In genomic region chr22:19679476-19680099, GRCh38 we compare ENCODE assay signal across 8 cellular contexts. TPM values are rescaled to one million over a fixed set of nuclear protein-coding genes. Genes with fewer than 3 reads are reported as not detected.
A peak's percentile ranks its signal among the peaks of the same experiment; 100 is the strongest.
DNase-seq lines count a peak whose midpoint lies in the region; ATAC-seq and TF ChIP-seq lines count a peak whose summit lies in the region.

No MANE protein-coding gene starts in this region.

- dilution Hi-C loops in mammary epithelial cell (cut with HindIII; ENCODE audit: low sequenced_read_pairs): no loop called here

- H3K27me3 ChIP-seq in GM06990 (replicated peaks; ENCODE audit: control insufficient read depth, insufficient read depth, low read length) (no peaks in the 10 kb centered on the region; the same call in 1 of the 2 replicates), mammary epithelial cell (ENCODE audit: insufficient read depth, low read length) (no peaks in the 10 kb centered on the region), lung (ENCODE audit: control insufficient read depth, insufficient read depth) (no peaks in the 10 kb centered on the region)

- no peak overlapping the region for H3K4me2 ChIP-seq in mammary epithelial cell (ENCODE audit: insufficient read depth, low read depth, low read length)

- TF ChIP-seq CTCF in GM06990 (IDR thresholded peaks at IDR 0.05; ENCODE audit: insufficient read depth, low read length, poor library complexity, severe bottlenecking) (peak; percentile 86), mammary epithelial cell (conservative IDR thresholded peaks at IDR 0.05 in 1 of 2, IDR thresholded peaks at IDR 0.05 in 1 of 2; ENCODE audit: extremely low read depth in 1 of 2, insufficient read depth in 1 of 2, low read depth in 1 of 2, low read length in 2 of 2) (peak; percentile 66 to 96), lung (IDR thresholded peaks at IDR 0.05; ENCODE audit: control extremely low read depth, extremely low read depth) (peak; percentile 4)

- H4K20me1 ChIP-seq in mammary epithelial cell (ENCODE audit: insufficient read depth, low read length): no peaks in the 10 kb centered on the region

- H3K9me3 ChIP-seq in T-helper 17 cell (ENCODE audit: control insufficient read depth, low read length, poor library complexity, severe bottlenecking): no peaks in the 10 kb centered on the region
- H3K9me3 ChIP-seq in mammary epithelial cell (replicated peaks; ENCODE audit: insufficient read depth, low read length): no peaks in the 10 kb centered on the region
- H3K9me3 ChIP-seq in lung (ENCODE audit: control insufficient read depth in 2 of 2, insufficient read depth in 1 of 2, low read length in 1 of 2): no peaks in the 10 kb centered on the region

- intact Hi-C loops in mammary epithelial cell (cut with micrococcal nuclease): loop anchor here (1.0 kb wide), 1 partner anchor 39 kb away; no protein-coding TSS in a partner anchor

- CTCF ChIA-PET in mammary epithelial cell (lab: Charles Lee; ENCODE audit: low non-redundant PET): no interaction called here

- DNase-seq in GM06990 (ENCODE audit: extremely low read depth, insufficient read length): peak; percentile 22
- DNase-seq in T-helper 17 cell: peak; percentile 19 to 46 (median 44)
- no peak for DNase-seq in mammary epithelial cell
- DNase-seq in lung (ENCODE audit: low spot score): peak; percentile 57
- peak; percentile 29 to 61 for DNase-seq in stimulated activated effector memory CD8-positive, alpha-beta T cell treated with anti-CD3 and anti-CD28 coated beads, Interleukin-12 subunit alpha, Interleukin-12 subunit beta, amount 100 ng/mL, for 72 hours (ENCODE audit: low spot score in 2 of 2)
- DNase-seq in NCI-H524 (lab: John Stamatoyannopoulos, UW): no peak
- DNase-seq in SKM-1 treated with dmso at 0.1 percent for 144 hours (lab: John Stamatoyannopoulos, UW; ENCODE audit: unreplicated experiment): no peak

- ATAC-seq in T-helper 17 cell: peak; percentile 40
- no peak for ATAC-seq in lung (ENCODE audit: insufficient read depth, low FRiP score)
- peak; percentile 47 for ATAC-seq in stimulated activated effector memory CD8-positive, alpha-beta T cell treated with anti-CD3 and anti-CD28 coated beads, Interleukin-12 subunit alpha, Interleukin-12 subunit beta, amount 100 ng/mL, for 72 hours
- no peak for ATAC-seq in GM18907 (IDR thresholded peaks at IDR 0.05; ENCODE audit: unreplicated experiment)

- H2AFZ ChIP-seq in mammary epithelial cell (ENCODE audit: low read depth, low read length): no peak overlapping the region

- no peaks in the 10 kb centered on the region for H3K9me3 Mint-ChIP-seq in stimulated activated effector memory CD8-positive, alpha-beta T cell treated with anti-CD3 and anti-CD28 coated beads, Interleukin-12 subunit alpha, Interleukin-12 subunit beta, amount 100 ng/mL, for 72 hours

- H3K4me1 ChIP-seq in mammary epithelial cell (ENCODE audit: insufficient read depth, low read length) (no peaks in the 10 kb centered on the region), lung (ENCODE audit: control insufficient read depth in 2 of 2, insufficient read depth in 2 of 2, low read length in 2 of 2) (no peaks in the 10 kb centered on the region)

- in situ Hi-C loops in mammary epithelial cell (cut with MboI; ENCODE audit: low sequenced_read_pairs in 2 of 2): no loop called here

- H3K36me3 ChIP-seq in GM06990 (ENCODE audit: control insufficient read depth, insufficient read depth, low read length): no peaks in the 10 kb centered on the region
- H3K36me3 ChIP-seq in mammary epithelial cell (ENCODE audit: insufficient read depth, low read length): no peaks in the 10 kb centered on the region
- no peaks in the 10 kb centered on the region for H3K36me3 ChIP-seq in lung (ENCODE audit: control insufficient read depth in 2 of 2, insufficient read depth in 2 of 2, low read length in 2 of 2)

- H3K4me3 ChIP-seq in GM06990 (replicated peaks; ENCODE audit: low read depth, low read length) (no peak overlapping the region), mammary epithelial cell (replicated peaks in 1 of 3; ENCODE audit: insufficient read depth in 1 of 3, low read depth in 2 of 3, low read length in 3 of 3) (no peak overlapping the region), lung (no peak overlapping the region)

- H3K79me2 ChIP-seq in mammary epithelial cell (ENCODE audit: insufficient read depth, low read length): no peaks in the 10 kb centered on the region

- peaks cover 3% of the 10 kb centered on the region for H3K36me3 Mint-ChIP-seq in T-helper 17 cell (ENCODE audit: low read depth)
- no peaks in the 10 kb centered on the region for H3K36me3 Mint-ChIP-seq in stimulated activated effector memory CD8-positive, alpha-beta T cell treated with anti-CD3 and anti-CD28 coated beads, Interleukin-12 subunit alpha, Interleukin-12 subunit beta, amount 100 ng/mL, for 72 hours

- no peak overlapping the region for H3K4me3 Mint-ChIP-seq in T-helper 17 cell
- H3K4me3 Mint-ChIP-seq in stimulated activated effector memory CD8-positive, alpha-beta T cell treated with anti-CD3 and anti-CD28 coated beads, Interleukin-12 subunit alpha, Interleukin-12 subunit beta, amount 100 ng/mL, for 72 hours: no peak overlapping the region

- H3K9ac ChIP-seq in mammary epithelial cell (ENCODE audit: insufficient read depth, low read length): no peak overlapping the region

- 27% methylated on average over 14 of the region's 15 CpGs for WGBS in mammary epithelial cell (ENCODE audit: low coverage, missing lambda C conversion rate)
- WGBS in lung, 2 donors: 34 to 45% methylated on average over 15 of the region's 15 CpGs

- BruUV-seq in mammary epithelial cell (replicated peaks; lab: Mats Ljungman, UMichigan): no TSS peak

- no peak overlapping the region for H3K27ac Mint-ChIP-seq in T-helper 17 cell
- H3K27ac Mint-ChIP-seq in stimulated activated effector memory CD8-positive, alpha-beta T cell treated with anti-CD3 and anti-CD28 coated beads, Interleukin-12 subunit alpha, Interleukin-12 subunit beta, amount 100 ng/mL, for 72 hours: no peak overlapping the region

- H3K4me1 Mint-ChIP-seq in T-helper 17 cell: no peaks in the 10 kb centered on the region
- H3K4me1 Mint-ChIP-seq in stimulated activated effector memory CD8-positive, alpha-beta T cell treated with anti-CD3 and anti-CD28 coated beads, Interleukin-12 subunit alpha, Interleukin-12 subunit beta, amount 100 ng/mL, for 72 hours: no peaks in the 10 kb centered on the region

- H3K27me3 Mint-ChIP-seq in T-helper 17 cell: peaks cover 69% of the 10 kb centered on the region

- H3K27ac ChIP-seq in mammary epithelial cell (ENCODE audit: insufficient read depth, low read depth, low read length) (no peak overlapping the region), lung (ENCODE audit: low read depth in 1 of 2, low read length in 1 of 2) (no peak overlapping the region)

RNA-seq across cellular contexts. Expression of gene SEPTIN5, which starts 34.7 kb away (rescaled TPM):
- 10 to 100 TPM in 1 of 2 donors, 1 to 10 TPM in 1; 2.8 to 54.7 TPM for total RNA-seq in T-helper 17 cell
- 10 to 100 TPM in 1 of 2 donors, 1 to 10 TPM in 1; 7.9 to 20.5 TPM for total RNA-seq in mammary epithelial cell
- polyA plus RNA-seq in mammary epithelial cell: 6.5 TPM
- 29.6 TPM for polyA minus RNA-seq in mammary epithelial cell
- total RNA-seq in lung: 10 to 100 TPM; 16.7 to 32.5 TPM
- polyA plus RNA-seq in lung: 10 to 100 TPM; 10.4 to 11.8 TPM

RNA-seq across cellular contexts. Expression of gene GP1BB, which starts 43.8 kb away (rescaled TPM):
- 100 to 1,000 TPM in 1 of 2 donors, 1 to 10 TPM in 1; 3.5 to 113 TPM for total RNA-seq in T-helper 17 cell
- total RNA-seq in mammary epithelial cell: 1 to 10 TPM in 1 of 2 donors, under 1 TPM in 1; 0.21 to 1.5 TPM
- 0.76 TPM for polyA plus RNA-seq in mammary epithelial cell
- not detected for polyA minus RNA-seq in mammary epithelial cell
- 1 to 10 TPM; 4.0 to 5.5 TPM for total RNA-seq in lung
- polyA plus RNA-seq in lung: 1 to 10 TPM; 1.9 to 2.8 TPM

Comparison
In these comparisons a context has a peak if more than half of its experiments do, and no peak if none do; other contexts are left out.
1. DNase-seq: peak in GM06990 (single experiment), T-helper 17 cell (3 of 3), lung (single experiment) and stimulated activated effector memory CD8-positive, alpha-beta T cell treated with anti-CD3 and anti-CD28 coated beads, Interleukin-12 subunit alpha, Interleukin-12 subunit beta, amount 100 ng/mL, for 72 hours (2 of 2); none in mammary epithelial cell (single experiment), NCI-H524 (0 of 2) and SKM-1 treated with dmso at 0.1 percent for 144 hours (single experiment).
2. CTCF ChIP-seq: peak in every context shown above with its lines; median percentile 86 in GM06990; 81 in mammary epithelial cell; 4 in lung.
3. ATAC-seq: peak in T-helper 17 cell (single experiment) and stimulated activated effector memory CD8-positive, alpha-beta T cell treated with anti-CD3 and anti-CD28 coated beads, Interleukin-12 subunit alpha, Interleukin-12 subunit beta, amount 100 ng/mL, for 72 hours (single experiment); none in lung (single experiment) and GM18907 (single experiment).